ENCODE assay signal across 21 cellular contexts in genomic region chr6:74873911-74874310, GRCh38.
DNase-seq lines count a peak whose midpoint lies in the region; ATAC-seq and TF ChIP-seq lines count a peak whose summit lies in the region.
"Had no signal": no experiment of that assay in that cellular context is flagged by ENCODE, and none has a peak within 500 bp of the region (broad histone marks: within the 10 kb centered on the region; RNA-seq: fewer than 3 reads in every experiment).

No MANE protein-coding gene starts in this region.

- H4K20me1 ChIP-seq in osteoblast (ENCODE audit: insufficient read depth, low read length): no peaks in the 10 kb centered on the region

- peaks cover 27% of the 10 kb centered on the region for H3K4me1 ChIP-seq in osteoblast (ENCODE audit: insufficient read depth, low read length)
- peaks cover 16% of the 10 kb centered on the region for H3K4me1 ChIP-seq in vagina
- H3K4me1 ChIP-seq: gastrocnemius medialis had no signal

- H3K27me3 ChIP-seq in osteoblast (ENCODE audit: insufficient read depth, low read length) (no peaks in the 10 kb centered on the region), vagina (no peaks in the 10 kb centered on the region)
- H3K27me3 ChIP-seq: dorsolateral prefrontal cortex, gastrocnemius medialis, suprapubic skin had no signal

- ATAC-seq in HG03097 (IDR thresholded peaks at IDR 0.05; ENCODE audit: low FRiP score, unreplicated experiment) (no peak), HG03520 (IDR thresholded peaks at IDR 0.05; ENCODE audit: unreplicated experiment) (no peak)
- ATAC-seq: gastrocnemius medialis had no signal

- H3K79me2 ChIP-seq in osteoblast (ENCODE audit: insufficient read depth, low read length): no peaks in the 10 kb centered on the region

- TF ChIP-seq POLR2A in vagina (IDR thresholded peaks at IDR 0.05): no peak

- no peaks in the 10 kb centered on the region for H3K36me3 ChIP-seq in osteoblast (ENCODE audit: insufficient read depth, low read length)
- H3K36me3 ChIP-seq in vagina: no peaks in the 10 kb centered on the region
- H3K36me3 ChIP-seq: gastrocnemius medialis, suprapubic skin, WERI-Rb-1 had no signal

- H3K4me3 ChIP-seq in fibroblast of the aortic adventitia (ENCODE audit: low read depth, low read length): no peak overlapping the region
- H3K4me3 ChIP-seq in osteoblast (ENCODE audit: insufficient read depth, low read length): no peak overlapping the region
- no peak overlapping the region for H3K4me3 ChIP-seq in vagina
- H3K4me3 ChIP-seq: dorsolateral prefrontal cortex, gastrocnemius medialis, GM23248, skin epidermis, suprapubic skin had no signal

- H3K9me3 ChIP-seq in osteoblast (ENCODE audit: low read depth, low read length) (no peaks in the 10 kb centered on the region), vagina (no peaks in the 10 kb centered on the region)
- H3K9me3 ChIP-seq: gastrocnemius medialis, suprapubic skin had no signal

- no peak for TF ChIP-seq CTCF in fibroblast of the aortic adventitia (IDR thresholded peaks at IDR 0.05; ENCODE audit: insufficient read depth, low read length)
- no peak for TF ChIP-seq CTCF in osteoblast (IDR thresholded peaks at IDR 0.05; ENCODE audit: extremely low read depth, low read depth, low read length)
- TF ChIP-seq CTCF in vagina (IDR thresholded peaks at IDR 0.05): no peak

- DNase-seq in RPMI7951 (ENCODE audit: low read depth) (peak; percentile 6), fibroblast of the aortic adventitia (ENCODE audit: low read depth) (peak; percentile 21), osteoblast (ENCODE audit: insufficient read length, low spot score, missing footprints) (peak; percentile 48), vagina (ENCODE audit: extremely low spot score in 2 of 2) (no peak), posterior cingulate gyrus (no peak)
- DNase-seq: activated CD4-positive, alpha-beta T cell treated with anti-CD3 and anti-CD28 coated beads, Interleukin-2, amount 10 ng/mL, durations not matched to agents 24 days and 14 days; gastrocnemius medialis; GM23248; islet precursor cell; KBM-7; MM.1S; NCI-H1417; NCI-H2081; NCI-H345; NCI-H774; WERI-Rb-1 had no signal

- intact Hi-C loops in vagina (cut with DNase I): no loop called here
- intact Hi-C loops in posterior cingulate gyrus (cut with DNase I): no loop called here

- peak overlapping the region; percentile 68 for H2AFZ ChIP-seq in osteoblast (ENCODE audit: low read length)
- H2AFZ ChIP-seq: GM23248 had no signal

- H3K4me2 ChIP-seq in osteoblast (ENCODE audit: insufficient read depth, low read length): no peak overlapping the region

- H3K27ac ChIP-seq in osteoblast (ENCODE audit: low read depth, low read length): peak overlapping the region; percentile 56
- peak overlapping the region; percentile 70 for H3K27ac ChIP-seq in vagina
- H3K27ac ChIP-seq: gastrocnemius medialis, GM23248, suprapubic skin, WERI-Rb-1 had no signal

Comparison
In these comparisons a context has a peak if more than half of its experiments do, and no peak if none do; other contexts are left out.
1. DNase-seq: peak in RPMI7951 (single experiment), fibroblast of the aortic adventitia (single experiment) and osteoblast (single experiment); none in vagina (0 of 2) and posterior cingulate gyrus (0 of 10).